8 cellular contexts compared by ENCODE assay signal in the genomic region with DNA sequence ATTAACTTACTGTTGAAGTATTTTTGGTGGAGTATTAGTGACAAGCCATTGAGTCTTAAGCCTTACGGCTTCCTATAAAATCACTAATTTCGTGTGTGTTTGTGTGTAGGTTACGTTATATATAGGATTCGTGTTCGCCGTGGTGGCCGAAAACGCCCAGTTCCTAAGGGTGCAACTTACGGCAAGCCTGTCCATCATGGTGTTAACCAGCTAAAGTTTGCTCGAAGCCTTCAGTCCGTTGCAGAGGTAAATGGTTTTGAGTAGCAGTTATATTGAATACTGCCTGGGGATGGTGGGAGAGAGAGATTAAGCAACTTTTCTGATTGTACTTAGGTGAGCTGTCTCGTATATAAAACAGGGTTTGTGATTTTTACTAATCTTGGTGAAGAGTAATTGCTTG. TPM values are rescaled to one million over a fixed set of nuclear protein-coding genes. Genes with fewer than 3 reads are reported as not detected.
DNase-seq lines count a peak whose midpoint lies in the region; ATAC-seq and TF ChIP-seq lines count a peak whose summit lies in the region.
"Not testable (repeated sequence)": the region's sequence is repeated elsewhere in the genome, so short reads cannot be mapped to it uniquely, and the experiment has no call there.

No MANE protein-coding gene starts in this region.

- peaks cover 30% of the 10 kb centered on the region for H4K20me1 ChIP-seq in DND-41 (ENCODE audit: insufficient read depth, low read length)
- H4K20me1 ChIP-seq in MM.1S (ENCODE audit: insufficient read depth, low read length), result peaks cover 19% of the 10 kb centered on the region
- H4K20me1 ChIP-seq in mammary epithelial cell (ENCODE audit: insufficient read depth, low read length), result not testable (repeated sequence)

- H3K27ac Mint-ChIP-seq in activated CD4-positive, alpha-beta memory T cell treated with anti-CD3 and anti-CD28 coated beads, Interleukin-2, amount 10 ng/mL, durations not matched to agents 7 days and 5 days, result peak overlapping the region; percentile 93
- peak overlapping the region; percentile 95 for H3K27ac Mint-ChIP-seq in memory B cell
- H3K27ac Mint-ChIP-seq in type B pancreatic cell, result peak overlapping the region; percentile 98

- H3K4me3 ChIP-seq in DND-41 (ENCODE audit: low read depth in 1 of 2, low read length in 2 of 2) (peak overlapping the region; percentile 47 to 68; a peak in 3 of 4 replicates), MM.1S (ENCODE audit: low read length) (peak overlapping the region; percentile 100), mammary epithelial cell (replicated peaks in 1 of 3; ENCODE audit: insufficient read depth in 1 of 3, low read depth in 2 of 3, low read length in 3 of 3) (peak overlapping the region; percentile 73 to 91 (median 90)), fibroblast of villous mesenchyme (ENCODE audit: low read depth, low read length) (peak overlapping the region; percentile 79), prostate gland (peak overlapping the region; percentile 61 to 80)

- 2% methylated on average over 12 of the region's 12 CpGs for WGBS in mammary epithelial cell (ENCODE audit: low coverage, missing lambda C conversion rate)
- 22% methylated on average over 12 of the region's 12 CpGs for WGBS in prostate gland

- not testable (repeated sequence) for TF ChIP-seq CTCF in DND-41 (IDR thresholded peaks at IDR 0.05; ENCODE audit: borderline replicate concordance, extremely low read depth, low read length, poor library complexity, severe bottlenecking); MM.1S (IDR thresholded peaks at IDR 0.05; ENCODE audit: low read length); mammary epithelial cell (conservative IDR thresholded peaks at IDR 0.05 in 1 of 2, IDR thresholded peaks at IDR 0.05 in 1 of 2; ENCODE audit: extremely low read depth in 1 of 2, insufficient read depth in 1 of 2, low read depth in 1 of 2, low read length in 2 of 2); fibroblast of villous mesenchyme (IDR thresholded peaks at IDR 0.05; ENCODE audit: insufficient read depth, low read depth, low read length); prostate gland (IDR thresholded peaks at IDR 0.05); type B pancreatic cell (conservative IDR thresholded peaks at IDR 0.05)

- not testable (repeated sequence) for H2AFZ ChIP-seq in DND-41 (ENCODE audit: low read depth, low read length); MM.1S (ENCODE audit: low read length); mammary epithelial cell (ENCODE audit: low read depth, low read length)

- H3K9me2 ChIP-seq in MM.1S (replicated peaks; ENCODE audit: insufficient read depth, low read length), result not testable (repeated sequence)

- H3K9me3 Mint-ChIP-seq in activated CD4-positive, alpha-beta memory T cell treated with anti-CD3 and anti-CD28 coated beads, Interleukin-2, amount 10 ng/mL, durations not matched to agents 7 days and 5 days; memory B cell; type B pancreatic cell: not testable (repeated sequence)

- not testable (repeated sequence) for ATAC-seq in DND-41 (ENCODE audit: insufficient read depth, low read depth); memory B cell (ENCODE audit: low read depth)

- H3K36me3 ChIP-seq in DND-41 (ENCODE audit: insufficient read depth, low read length) (peaks cover 40% of the 10 kb centered on the region), MM.1S (replicated peaks; ENCODE audit: insufficient read depth, low read length) (peaks cover 14% of the 10 kb centered on the region; the same call in 1 of the 2 replicates), mammary epithelial cell (ENCODE audit: insufficient read depth, low read length) (peaks cover 15% of the 10 kb centered on the region)
- not testable (repeated sequence) for H3K36me3 ChIP-seq in prostate gland

- peak overlapping the region; percentile 98 for H3K4me3 Mint-ChIP-seq in activated CD4-positive, alpha-beta memory T cell treated with anti-CD3 and anti-CD28 coated beads, Interleukin-2, amount 10 ng/mL, durations not matched to agents 7 days and 5 days
- H3K4me3 Mint-ChIP-seq in memory B cell, result peak overlapping the region; percentile 97
- peak overlapping the region; percentile 99 for H3K4me3 Mint-ChIP-seq in type B pancreatic cell

- peaks cover 51% of the 10 kb centered on the region for H3K36me3 Mint-ChIP-seq in activated CD4-positive, alpha-beta memory T cell treated with anti-CD3 and anti-CD28 coated beads, Interleukin-2, amount 10 ng/mL, durations not matched to agents 7 days and 5 days (ENCODE audit: low read depth)
- H3K36me3 Mint-ChIP-seq in memory B cell, result peaks cover 21% of the 10 kb centered on the region
- peaks cover 40% of the 10 kb centered on the region for H3K36me3 Mint-ChIP-seq in type B pancreatic cell

- H3K4me1 ChIP-seq in DND-41 (ENCODE audit: insufficient read depth, low read length) (peaks cover 31% of the 10 kb centered on the region), MM.1S (ENCODE audit: low read length) (peaks cover 36% of the 10 kb centered on the region), mammary epithelial cell (ENCODE audit: insufficient read depth, low read length) (peaks cover 16% of the 10 kb centered on the region)
- H3K4me1 ChIP-seq in prostate gland (replicated peaks), result not testable (repeated sequence)

- not testable (repeated sequence) for BruUV-seq in mammary epithelial cell (replicated peaks; lab: Mats Ljungman, UMichigan)

- peak overlapping the region; percentile 86 for H3K27ac ChIP-seq in DND-41 (ENCODE audit: low read length)
- H3K27ac ChIP-seq in MM.1S (ENCODE audit: low read length), result peak overlapping the region; percentile 64; the same call in 1 of the 2 replicates
- peak overlapping the region; percentile 85 for H3K27ac ChIP-seq in mammary epithelial cell (ENCODE audit: insufficient read depth, low read depth, low read length)
- peak overlapping the region; percentile 87 to 89 for H3K27ac ChIP-seq in prostate gland

- peaks cover 47% of the 10 kb centered on the region for H3F3A ChIP-seq in MM.1S (ENCODE audit: insufficient read depth, low read length)

- H3K79me2 ChIP-seq in DND-41 (ENCODE audit: insufficient read depth, low read length), result peaks cover 26% of the 10 kb centered on the region
- peaks cover 27% of the 10 kb centered on the region for H3K79me2 ChIP-seq in MM.1S (ENCODE audit: low read length)
- H3K79me2 ChIP-seq in mammary epithelial cell (ENCODE audit: insufficient read depth, low read length), result peaks cover 59% of the 10 kb centered on the region

- DNase-seq in DND-41; MM.1S; activated CD4-positive, alpha-beta memory T cell treated with anti-CD3 and anti-CD28 coated beads, Interleukin-2, amount 10 ng/mL, durations not matched to agents 7 days and 5 days; mammary epithelial cell; fibroblast of villous mesenchyme (ENCODE audit: low read depth); memory B cell (ENCODE audit: low spot score in 2 of 2); prostate gland (ENCODE audit: low spot score); type B pancreatic cell (ENCODE audit: extremely low spot score, unreplicated experiment): not testable (repeated sequence)

- H3K9me3 ChIP-seq in DND-41 (ENCODE audit: insufficient read depth, low read length, severe bottlenecking); MM.1S (replicated peaks; ENCODE audit: insufficient read depth, low read length); mammary epithelial cell (replicated peaks; ENCODE audit: insufficient read depth, low read length); prostate gland: not testable (repeated sequence)

- not testable (repeated sequence) for H3K27me3 Mint-ChIP-seq in activated CD4-positive, alpha-beta memory T cell treated with anti-CD3 and anti-CD28 coated beads, Interleukin-2, amount 10 ng/mL, durations not matched to agents 7 days and 5 days; memory B cell; type B pancreatic cell

- POLR2A ChIA-PET in activated CD4-positive, alpha-beta memory T cell treated with anti-CD3 and anti-CD28 coated beads, Interleukin-2, amount 10 ng/mL, durations not matched to agents 7 days and 5 days (lab: Charles Lee), result interaction anchor here (0.8 to 4.7 kb wide), 11 partner anchors 7 to 109 kb away, joined by 3 to 99 read pairs (median 15); no protein-coding TSS in a partner anchor

- intact Hi-C loops in mammary epithelial cell (cut with micrococcal nuclease); prostate gland (cut with DNase I): not testable (repeated sequence)

- in situ Hi-C loops in mammary epithelial cell (cut with MboI; ENCODE audit: low sequenced_read_pairs in 2 of 2), result not testable (repeated sequence)

- TF ChIP-seq POLR2A in prostate gland (IDR thresholded peaks at IDR 0.05), result not testable (repeated sequence)

- CTCF ChIA-PET in activated CD4-positive, alpha-beta memory T cell treated with anti-CD3 and anti-CD28 coated beads, Interleukin-2, amount 10 ng/mL, durations not matched to agents 7 days and 5 days (lab: Charles Lee), result interaction anchor here (3.3 kb wide), 1 partner anchor 26 kb away, joined by 13 read pairs; no protein-coding TSS in a partner anchor
- CTCF ChIA-PET in mammary epithelial cell (lab: Charles Lee; ENCODE audit: low non-redundant PET), result not testable (repeated sequence)

- dilution Hi-C loops in mammary epithelial cell (cut with HindIII; ENCODE audit: low sequenced_read_pairs), result not testable (repeated sequence)

- peak overlapping the region; percentile 86 for H3K9ac ChIP-seq in DND-41 (ENCODE audit: low read depth, low read length)
- peak overlapping the region; percentile 97 for H3K9ac ChIP-seq in MM.1S (ENCODE audit: low read length)
- peak overlapping the region; percentile 90 for H3K9ac ChIP-seq in mammary epithelial cell (ENCODE audit: insufficient read depth, low read length)

- peaks cover 53% of the 10 kb centered on the region for H3K4me1 Mint-ChIP-seq in activated CD4-positive, alpha-beta memory T cell treated with anti-CD3 and anti-CD28 coated beads, Interleukin-2, amount 10 ng/mL, durations not matched to agents 7 days and 5 days
- H3K4me1 Mint-ChIP-seq in memory B cell (peaks cover 27% of the 10 kb centered on the region), type B pancreatic cell (ENCODE audit: unreplicated experiment) (peaks cover 36% of the 10 kb centered on the region)

- peak overlapping the region; percentile 76 for H3K4me2 ChIP-seq in DND-41 (ENCODE audit: insufficient read depth, low read length)
- peak overlapping the region; percentile 98 for H3K4me2 ChIP-seq in MM.1S (ENCODE audit: low read depth, low read length)
- peak overlapping the region; percentile 89 for H3K4me2 ChIP-seq in mammary epithelial cell (ENCODE audit: insufficient read depth, low read depth, low read length)

- H3K27me3 ChIP-seq in DND-41 (ENCODE audit: insufficient read depth, low read length, poor library complexity); MM.1S (replicated peaks; ENCODE audit: insufficient read depth, low read length); mammary epithelial cell (ENCODE audit: insufficient read depth, low read length); prostate gland (replicated peaks; ENCODE audit: insufficient read depth): not testable (repeated sequence)

RNA-seq across cellular contexts. Expression of a gene that starts 1.4 kb away (rescaled TPM):
- 1,000 to 10,000 TPM; 1,398 to 1,426 TPM for total RNA-seq in activated CD4-positive, alpha-beta memory T cell treated with anti-CD3 and anti-CD28 coated beads, Interleukin-2, amount 10 ng/mL, durations not matched to agents 7 days and 5 days
- total RNA-seq in mammary epithelial cell, result 1,000 to 10,000 TPM; 1,624 to 2,052 TPM
- polyA plus RNA-seq in mammary epithelial cell, result 4,169 TPM
- 867 TPM for polyA minus RNA-seq in mammary epithelial cell
- 1,700 and 1,935 TPM in 2 replicates for total RNA-seq in fibroblast of villous mesenchyme
- total RNA-seq in prostate gland, result 1,000 to 10,000 TPM; 2,124 to 2,276 TPM
- 2,083 and 2,257 TPM in 2 replicates for total RNA-seq in type B pancreatic cell (ENCODE audit: low replicate concordance)

RNA-seq across cellular contexts. Expression of a gene that starts 1.5 kb away (rescaled TPM):
- 1 to 10 TPM; 3.0 to 3.1 TPM for total RNA-seq in activated CD4-positive, alpha-beta memory T cell treated with anti-CD3 and anti-CD28 coated beads, Interleukin-2, amount 10 ng/mL, durations not matched to agents 7 days and 5 days
- total RNA-seq in mammary epithelial cell, result 1 to 10 TPM; 7.3 to 8.8 TPM
- polyA plus RNA-seq in mammary epithelial cell, result 5.2 TPM
- 11.9 TPM for polyA minus RNA-seq in mammary epithelial cell
- 13.9 and 28.1 TPM in 2 replicates for total RNA-seq in fibroblast of villous mesenchyme
- 10 to 100 TPM in 1 of 2 donors, 1 to 10 TPM in 1; 9.4 to 19.9 TPM for total RNA-seq in prostate gland
- 8.0 and 10.8 TPM in 2 replicates for total RNA-seq in type B pancreatic cell (ENCODE audit: low replicate concordance)

RNA-seq across cellular contexts. Expression of a gene that starts 26.8 kb away (rescaled TPM):
- 1 to 10 TPM; 6.2 to 8.2 TPM for total RNA-seq in activated CD4-positive, alpha-beta memory T cell treated with anti-CD3 and anti-CD28 coated beads, Interleukin-2, amount 10 ng/mL, durations not matched to agents 7 days and 5 days
- total RNA-seq in mammary epithelial cell (10 to 100 TPM; 10.5 to 16.8 TPM), fibroblast of villous mesenchyme (27.4 and 35.8 TPM in 2 replicates), prostate gland (10 to 100 TPM; 39.8 to 48.9 TPM), type B pancreatic cell (ENCODE audit: low replicate concordance) (20.6 and 23.1 TPM in 2 replicates)
- 6.1 TPM for polyA plus RNA-seq in mammary epithelial cell
- 3.4 TPM for polyA minus RNA-seq in mammary epithelial cell
